1 cellular context compared by ENCODE assay signal in the genomic region with DNA sequence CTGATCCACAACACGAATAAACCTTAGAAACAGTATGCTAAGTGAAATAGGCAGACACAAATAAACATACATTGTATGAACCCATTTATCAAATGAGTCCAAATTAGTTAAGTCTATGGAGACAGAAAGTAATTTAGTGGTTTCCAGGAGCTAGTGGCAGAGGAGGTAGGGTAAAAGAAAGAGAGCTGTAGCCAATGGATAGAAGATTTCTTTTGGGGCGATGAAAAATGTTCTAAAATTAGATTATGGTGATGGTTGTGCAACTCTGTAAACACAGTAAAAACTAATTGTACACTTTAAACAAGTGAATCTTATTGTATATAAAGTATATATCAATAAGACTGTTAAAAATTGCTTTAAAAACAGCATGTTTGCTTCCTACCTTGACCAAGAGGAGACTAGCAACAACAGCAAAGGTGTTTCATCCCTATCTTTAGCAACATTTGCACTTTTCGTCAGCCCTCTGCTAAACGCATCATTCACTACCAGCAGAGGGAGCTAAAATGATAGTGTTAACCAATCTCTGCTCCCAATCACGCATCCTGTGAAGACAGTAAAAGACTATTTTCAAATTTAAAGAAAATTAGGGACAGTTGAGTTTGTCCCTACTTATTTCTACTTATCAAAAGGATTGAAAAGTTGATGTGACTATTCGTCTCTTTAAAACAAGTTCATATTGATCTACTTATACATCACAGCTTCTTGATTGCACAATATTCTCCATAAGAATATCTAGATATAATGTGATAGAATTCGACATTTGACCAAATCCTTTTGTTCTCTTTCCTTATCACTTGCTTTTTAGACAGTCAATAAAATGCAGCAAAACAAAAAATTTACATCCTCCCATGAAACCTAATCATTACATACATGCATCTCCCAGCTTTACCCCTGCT.
TF ChIP-seq lines count a peak whose summit lies in the region.

No MANE protein-coding gene starts in this region.

TF ChIP-seq in IMR-90, 13 proteins besides CTCF, POLR2A, EP300 and RAD21:
- peak; percentile 81 for TF ChIP-seq CEBPB (IDR thresholded peaks at IDR 0.05; ENCODE audit: low read depth, low read length)
- TF ChIP-seq, protein P1, sequence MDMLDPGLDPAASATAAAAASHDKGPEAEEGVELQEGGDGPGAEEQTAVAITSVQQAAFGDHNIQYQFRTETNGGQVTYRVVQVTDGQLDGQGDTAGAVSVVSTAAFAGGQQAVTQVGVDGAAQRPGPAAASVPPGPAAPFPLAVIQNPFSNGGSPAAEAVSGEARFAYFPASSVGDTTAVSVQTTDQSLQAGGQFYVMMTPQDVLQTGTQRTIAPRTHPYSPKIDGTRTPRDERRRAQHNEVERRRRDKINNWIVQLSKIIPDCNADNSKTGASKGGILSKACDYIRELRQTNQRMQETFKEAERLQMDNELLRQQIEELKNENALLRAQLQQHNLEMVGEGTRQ (IDR thresholded peaks at IDR 0.05; ENCODE audit: low read depth, low read length) = no peak
- peak; percentile 84 for TF ChIP-seq SMC3 (IDR thresholded peaks at IDR 0.05; ENCODE audit: low read depth, low read length)
- TF ChIP-seq, protein P2, sequence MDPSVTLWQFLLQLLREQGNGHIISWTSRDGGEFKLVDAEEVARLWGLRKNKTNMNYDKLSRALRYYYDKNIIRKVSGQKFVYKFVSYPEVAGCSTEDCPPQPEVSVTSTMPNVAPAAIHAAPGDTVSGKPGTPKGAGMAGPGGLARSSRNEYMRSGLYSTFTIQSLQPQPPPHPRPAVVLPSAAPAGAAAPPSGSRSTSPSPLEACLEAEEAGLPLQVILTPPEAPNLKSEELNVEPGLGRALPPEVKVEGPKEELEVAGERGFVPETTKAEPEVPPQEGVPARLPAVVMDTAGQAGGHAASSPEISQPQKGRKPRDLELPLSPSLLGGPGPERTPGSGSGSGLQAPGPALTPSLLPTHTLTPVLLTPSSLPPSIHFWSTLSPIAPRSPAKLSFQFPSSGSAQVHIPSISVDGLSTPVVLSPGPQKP (IDR thresholded peaks at IDR 0.05; ENCODE audit: borderline replicate concordance, low read depth, low read length) = no peak
- no peak for TF ChIP-seq FOS (IDR thresholded peaks at IDR 0.05; ENCODE audit: low read depth, low read length)
- TF ChIP-seq MAZ (IDR thresholded peaks at IDR 0.05; ENCODE audit: borderline replicate concordance, low read depth, low read length) = no peak
- TF ChIP-seq NFE2L2 (IDR thresholded peaks at IDR 0.05; ENCODE audit: low read depth, low read length) = no peak
